Comparison of ENCODE assay signal across 8 cellular contexts in the genomic region with DNA sequence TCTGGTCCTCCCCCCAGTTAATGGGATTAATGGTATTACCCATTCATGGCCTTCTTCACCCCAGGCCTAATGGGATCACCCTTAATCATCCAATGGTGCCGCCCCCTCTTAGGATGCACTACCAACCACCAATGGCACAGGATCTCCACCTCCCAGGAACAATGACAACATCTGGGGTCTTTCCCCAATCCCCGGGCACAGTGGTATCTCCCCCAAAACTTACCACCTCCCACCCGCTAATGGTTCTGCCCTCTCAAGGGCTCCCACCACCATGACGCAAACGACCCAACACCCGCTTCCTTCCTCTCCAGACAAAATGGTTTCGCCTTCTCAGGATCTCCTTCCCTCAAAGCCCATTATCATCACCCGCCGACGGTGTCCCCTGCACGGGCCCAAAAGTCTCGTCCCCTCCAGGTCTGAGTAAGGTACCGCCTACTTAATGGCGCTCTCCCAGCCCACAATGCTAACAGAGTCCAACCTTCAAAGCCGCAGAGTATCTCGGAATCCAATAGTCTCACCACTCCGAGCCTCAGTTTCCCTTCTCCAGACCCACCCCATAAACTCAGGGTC. TPM values are rescaled to one million over a fixed set of nuclear protein-coding genes. Genes with fewer than 3 reads are reported as not detected.
DNase-seq lines count a peak whose midpoint lies in the region; ATAC-seq and TF ChIP-seq lines count a peak whose summit lies in the region.

No MANE protein-coding gene starts in this region.

- peak; percentile 16 for DNase-seq in Ammon's horn (ENCODE audit: low spot score)
- DNase-seq in RWPE1 (ENCODE audit: low spot score), result peak; percentile 69
- DNase-seq in Right ventricle myocardium superior, result no peak
- no peak for DNase-seq in prostate gland (ENCODE audit: low spot score)
- no peak for DNase-seq in vagina (ENCODE audit: extremely low spot score in 2 of 2)

- TF ChIP-seq CTCF in RWPE1 (conservative IDR thresholded peaks at IDR 0.05; ENCODE audit: low read depth) (no peak), prostate gland (IDR thresholded peaks at IDR 0.05) (no peak), vagina (IDR thresholded peaks at IDR 0.05) (no peak)

- H3K36me3 Mint-ChIP-seq in activated naive CD8-positive, alpha-beta T cell, result peaks cover 4% of the 10 kb centered on the region

- H3K27ac ChIP-seq in RWPE1, result peak overlapping the region; percentile 75
- H3K27ac ChIP-seq in prostate gland, result peak overlapping the region; percentile 79 to 83
- peak overlapping the region; percentile 73 for H3K27ac ChIP-seq in vagina

- peaks cover 32% of the 10 kb centered on the region for H3K4me1 Mint-ChIP-seq in activated naive CD8-positive, alpha-beta T cell (ENCODE audit: low read depth)

- H3K27me3 ChIP-seq in prostate gland (replicated peaks; ENCODE audit: insufficient read depth) (no peaks in the 10 kb centered on the region), vagina (no peaks in the 10 kb centered on the region)

- WGBS in prostate gland, result 0% methylated on average over 5 of the region's 17 CpGs

- H3K9me3 Mint-ChIP-seq in activated naive CD8-positive, alpha-beta T cell (ENCODE audit: low read depth), result no peaks in the 10 kb centered on the region

- intact Hi-C loops in Right ventricle myocardium superior (cut with DNase I) (no loop called here), prostate gland (cut with DNase I) (loop anchor here (5.0 kb wide), 1 partner anchor 41 kb away; a partner anchor contains a TSS), vagina (cut with DNase I) (no loop called here)

- CTCF ChIA-PET in RWPE1 (lab: Yijun Ruan, JAX), result no interaction called here

- TF ChIP-seq POLR2A in prostate gland (IDR thresholded peaks at IDR 0.05) (no peak), vagina (IDR thresholded peaks at IDR 0.05) (no peak)

- POLR2A ChIA-PET in RWPE1 (lab: Yijun Ruan, JAX; ENCODE audit: low non-redundant PET), result no interaction called here

- H3K27ac Mint-ChIP-seq in activated naive CD8-positive, alpha-beta T cell, result peak overlapping the region; percentile 95

- H3K9me3 ChIP-seq in prostate gland (no peaks in the 10 kb centered on the region), vagina (no peaks in the 10 kb centered on the region)

- ATAC-seq in GM19035 (IDR thresholded peaks at IDR 0.05; ENCODE audit: unreplicated experiment) (peak; percentile 26), HG03442 (IDR thresholded peaks at IDR 0.05; ENCODE audit: unreplicated experiment) (peak; percentile 25), Right ventricle myocardium superior (ENCODE audit: poor library complexity) (peak; percentile 17)

- no peaks in the 10 kb centered on the region for H3K36me3 ChIP-seq in prostate gland
- peaks cover 0 to 4% of the 10 kb centered on the region in 2 donors for H3K36me3 ChIP-seq in vagina

- H3K4me1 ChIP-seq in prostate gland (replicated peaks), result no peaks in the 10 kb centered on the region
- peaks cover 19% of the 10 kb centered on the region for H3K4me1 ChIP-seq in vagina

- no peaks in the 10 kb centered on the region for H3K27me3 Mint-ChIP-seq in activated naive CD8-positive, alpha-beta T cell

- H3K4me3 Mint-ChIP-seq in activated naive CD8-positive, alpha-beta T cell, result peak overlapping the region; percentile 98

- H3K4me3 ChIP-seq in prostate gland (peak overlapping the region; percentile 54), vagina (peak overlapping the region; percentile 49 to 75)

RNA-seq across cellular contexts. Expression of a gene that starts 0.5 kb away (rescaled TPM):
- total RNA-seq in Right ventricle myocardium superior (17.7 TPM), prostate gland (10 to 100 TPM; 26.9 to 62.4 TPM), vagina (27.5 TPM)

RNA-seq across cellular contexts. Expression of a gene that starts 30.0 kb away (rescaled TPM):
- total RNA-seq in Right ventricle myocardium superior (0.38 TPM), prostate gland (1 to 10 TPM in 1 of 2 donors, under 1 TPM in 1; 0.23 to 1.9 TPM), vagina (2.0 TPM)

RNA-seq across cellular contexts. Expression of a gene that starts 41.6 kb away (rescaled TPM):
- total RNA-seq in Right ventricle myocardium superior (19.3 TPM), prostate gland (10 to 100 TPM; 44.6 to 88.4 TPM), vagina (87.4 TPM)

RNA-seq across cellular contexts. Expression of a gene that starts 44.2 kb away (rescaled TPM):
- total RNA-seq in Right ventricle myocardium superior, result 16.7 TPM
- total RNA-seq in prostate gland, result 10 to 100 TPM; 44.1 to 84.2 TPM
- 44.7 TPM for total RNA-seq in vagina

RNA-seq across cellular contexts. Expression of a gene that starts 57.2 kb away (rescaled TPM):
- total RNA-seq in Right ventricle myocardium superior (1.2 TPM), prostate gland (10 to 100 TPM; 12.3 to 15.0 TPM), vagina (8.6 TPM)

Comparison
In these comparisons a context has a peak if more than half of its experiments do, and no peak if none do; other contexts are left out.
1. DNase-seq: peak in Ammon's horn (single experiment) and RWPE1 (single experiment); none in Right ventricle myocardium superior (single experiment), prostate gland (single experiment) and vagina (0 of 2).
2. Peak in every context shown above with its lines, with median percentiles within 50 percentile points of each other: ATAC-seq and H3K27ac ChIP-seq.